In the genomic region with DNA sequence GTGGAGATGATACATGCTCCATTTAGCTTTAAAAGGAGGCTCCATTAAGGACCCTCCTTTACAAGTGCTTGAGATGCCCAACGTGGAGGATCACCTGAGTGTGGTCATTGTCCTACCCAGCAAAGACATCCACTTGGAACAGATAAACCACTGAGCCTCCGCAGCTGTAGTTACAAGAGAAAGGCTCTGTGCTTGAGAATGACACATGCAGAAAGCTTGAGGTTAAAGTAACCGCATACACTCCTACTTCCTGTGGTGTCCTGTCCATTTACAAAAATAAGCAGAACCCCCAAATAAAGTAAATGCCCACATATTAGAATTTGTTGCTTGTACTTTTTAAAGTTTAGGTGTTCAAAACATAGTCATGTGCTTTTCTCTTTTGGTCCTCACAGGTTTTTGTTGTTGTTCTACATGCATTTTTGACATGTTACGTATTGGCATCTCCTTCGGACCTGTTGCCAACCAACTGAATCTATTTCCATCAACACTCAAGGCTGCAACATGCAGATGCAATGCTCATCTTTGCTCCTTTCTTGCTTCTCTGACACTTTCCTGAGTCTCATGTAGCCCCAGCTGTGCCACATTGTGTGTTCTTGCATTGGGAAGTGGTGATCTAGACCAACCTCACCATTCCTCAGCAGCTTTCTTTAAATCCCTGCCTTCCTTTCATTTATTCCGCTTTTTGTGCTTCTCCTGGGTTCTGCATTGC, we compare ENCODE assay signal across 9 cellular contexts. TPM values are rescaled to one million over a fixed set of nuclear protein-coding genes. Genes with fewer than 3 reads are reported as not detected.
A peak's percentile ranks its signal among the peaks of the same experiment; 100 is the strongest.
DNase-seq lines count a peak whose midpoint lies in the region; ATAC-seq and TF ChIP-seq lines count a peak whose summit lies in the region.
"Had no signal": no experiment of that assay in that cellular context is flagged by ENCODE, and none has a peak within 500 bp of the region (broad histone marks: within the 10 kb centered on the region; RNA-seq: fewer than 3 reads in every experiment).

No MANE protein-coding gene starts in this region.

- ATAC-seq in GM21381 (IDR thresholded peaks at IDR 0.05; ENCODE audit: unreplicated experiment), result peak; percentile 97
- ATAC-seq in HG03520 (IDR thresholded peaks at IDR 0.05; ENCODE audit: unreplicated experiment), result peak; percentile 91

- H3K9me3 ChIP-seq in vagina, result no peaks in the 10 kb centered on the region

- DNase-seq in CD14-positive monocyte (ENCODE audit: low spot score) (no peak), amniotic stem cell (lab: John Stamatoyannopoulos, UW) (peak; percentile 15), GM19238 (ENCODE audit: insufficient read length, low spot score) (no peak), vagina (ENCODE audit: extremely low spot score in 2 of 2) (no peak), OCI-M2 (lab: John Stamatoyannopoulos, UW; ENCODE audit: unreplicated experiment) (no peak), mucosa of gallbladder (ENCODE audit: low spot score) (no peak)

- TF ChIP-seq POLR2A in vagina (IDR thresholded peaks at IDR 0.05), result no peak

- peak overlapping the region; percentile 27 to 66 for H3K4me3 Mint-ChIP-seq in CD14-positive monocyte

- no peaks in the 10 kb centered on the region for H3K9me3 Mint-ChIP-seq in CD14-positive monocyte

- intact Hi-C loops in CD14-positive monocyte (cut with micrococcal nuclease) (no loop called here), vagina (cut with DNase I) (no loop called here)

- no peaks in the 10 kb centered on the region for H3K27me3 ChIP-seq in vagina

- peaks cover 28% of the 10 kb centered on the region for H3K4me1 Mint-ChIP-seq in CD14-positive monocyte

- no peak overlapping the region for H3K27ac ChIP-seq in vagina
- H3K27ac ChIP-seq: parathyroid adenoma had no signal

- no peaks in the 10 kb centered on the region for H3K36me3 ChIP-seq in vagina

- no peaks in the 10 kb centered on the region for H3K4me1 ChIP-seq in vagina
- H3K4me1 ChIP-seq: parathyroid adenoma had no signal

- H3K27me3 Mint-ChIP-seq in CD14-positive monocyte (ENCODE audit: low read depth in 3 of 3), result no peaks in the 10 kb centered on the region

- no peak overlapping the region for H3K4me3 ChIP-seq in vagina

- peak overlapping the region in 5 of 7 donors; percentile 26 to 82 (median 77) for H3K27ac Mint-ChIP-seq in CD14-positive monocyte

- TF ChIP-seq CTCF in CD14-positive monocyte (IDR thresholded peaks at IDR 0.05) (no peak), vagina (IDR thresholded peaks at IDR 0.05) (no peak)

- H3K36me3 Mint-ChIP-seq in CD14-positive monocyte, result no peaks in the 10 kb centered on the region

RNA-seq across cellular contexts. Expression of gene SERPINB7, which starts 56.0 kb away (rescaled TPM):
- polyA plus RNA-seq in CD14-positive monocyte, result not detected
- 0.49 TPM for total RNA-seq in vagina
- 0.17 TPM for total RNA-seq in mucosa of gallbladder

RNA-seq across cellular contexts. Expression of gene SERPINB2, which starts 56.3 kb away (rescaled TPM):
- polyA plus RNA-seq in CD14-positive monocyte, result 10 to 100 TPM; 14.3 to 19.9 TPM
- 25.5 TPM for total RNA-seq in vagina
- total RNA-seq in mucosa of gallbladder, result not detected

Comparison
In these comparisons a context has a peak if more than half of its experiments do, and no peak if none do; other contexts are left out.
1. RNA of gene SERPINB2, which starts 56.3 kb away (total RNA-seq): 25.5 TPM in vagina (single experiment); not detected in mucosa of gallbladder (single experiment); every median in the first group is over 10 times any median in the second.